ENCODE assay signal across 14 cellular contexts in genomic region chr6:170260686-170261085, GRCh38. TPM values are rescaled to one million over a fixed set of nuclear protein-coding genes. Genes with fewer than 3 reads are reported as not detected.
DNase-seq lines count a peak whose midpoint lies in the region; ATAC-seq and TF ChIP-seq lines count a peak whose summit lies in the region.
"Had no signal": no experiment of that assay in that cellular context is flagged by ENCODE, and none has a peak within 500 bp of the region (broad histone marks: within the 10 kb centered on the region; RNA-seq: fewer than 3 reads in every experiment).

No MANE protein-coding gene starts in this region.

- DNase-seq in NCI-H1436 (lab: John Stamatoyannopoulos, UW): peak; percentile 19
- DNase-seq in NCI-H1436 treated with DMSO at 0.1 percent for 48 hours (lab: John Stamatoyannopoulos, UW): no peak
- DNase-seq in Jurkat, Clone E6-1 (ENCODE audit: low read depth, low spot score): peak; percentile 9
- no peak for DNase-seq in WTC11 (ENCODE audit: low spot score)
- no peak for DNase-seq in neural progenitor cell (ENCODE audit: low spot score)
- no peak for DNase-seq in NCI-H2081 treated with DMSO at 0.1 percent for 48 hours (lab: John Stamatoyannopoulos, UW)
- DNase-seq: ACHN; activated CD4-positive, alpha-beta T cell treated with anti-CD3 and anti-CD28 coated beads for 48 hours; midbrain; spleen; stomach; T-helper 17 cell had no signal

- no peak overlapping the region for H3K4me3 ChIP-seq in Jurkat, Clone E6-1 (ENCODE audit: low read length)
- no peak overlapping the region for H3K4me3 ChIP-seq in neural progenitor cell
- H3K4me3 ChIP-seq: spleen, stomach had no signal

- no peaks in the 10 kb centered on the region for H3K36me3 ChIP-seq in neural progenitor cell
- H3K36me3 ChIP-seq: spleen, stomach had no signal

- no peak overlapping the region for H3K9ac ChIP-seq in neural progenitor cell

- H3K4me3 Mint-ChIP-seq in WTC11 (no peak overlapping the region), neural progenitor cell (no peak overlapping the region)

- H3K4me1 Mint-ChIP-seq in WTC11 (peaks cover 2% of the 10 kb centered on the region; the same call in 1 of the 2 replicates), neural progenitor cell (peaks cover 20% of the 10 kb centered on the region)

- H3K27ac Mint-ChIP-seq in WTC11: no peak overlapping the region
- H3K27ac Mint-ChIP-seq in neural progenitor cell: no peak overlapping the region
- H3K27ac Mint-ChIP-seq: T-helper 17 cell had no signal

- no peaks in the 10 kb centered on the region for H3K27me3 Mint-ChIP-seq in WTC11 (ENCODE audit: low read depth)
- peaks cover 10% of the 10 kb centered on the region for H3K27me3 Mint-ChIP-seq in neural progenitor cell (ENCODE audit: insufficient read depth, low read depth)

- H3K4me1 ChIP-seq in neural progenitor cell: peaks cover 7% of the 10 kb centered on the region

- CTCF ChIA-PET in WTC11 (lab: Charles Lee): interaction anchor here (0.6 to 1.0 kb wide), 2 partner anchors 9 kb away, joined by 3 read pairs; no protein-coding TSS in a partner anchor

- H3F3A ChIP-seq in neural progenitor cell (ENCODE audit: low read depth): peaks cover under 1% of the 10 kb centered on the region

- H4K20me1 ChIP-seq in neural progenitor cell (ENCODE audit: low read depth): no peaks in the 10 kb centered on the region

- no peak overlapping the region for H2AFZ ChIP-seq in neural progenitor cell (replicated peaks)

- H3K9me3 ChIP-seq in neural progenitor cell (ENCODE audit: low read depth): no peaks in the 10 kb centered on the region
- H3K9me3 ChIP-seq: spleen, stomach had no signal

- TF ChIP-seq CTCF in WTC11 (IDR thresholded peaks at IDR 0.05): no peak
- peak; percentile 16 for TF ChIP-seq CTCF in neural progenitor cell (IDR thresholded peaks at IDR 0.05)

- no peak overlapping the region for H3K4me2 ChIP-seq in neural progenitor cell

- POLR2A ChIA-PET in WTC11 (lab: Charles Lee): interaction anchor here (1.0 kb wide), 1 partner anchor 19 kb away, joined by 3 read pairs; no protein-coding TSS in a partner anchor

- ATAC-seq in WTC11 (peak; percentile 53; the same call in 1 of the 2 replicates), GM21447 (IDR thresholded peaks at IDR 0.05; ENCODE audit: unreplicated experiment) (no peak), HG03159 (IDR thresholded peaks at IDR 0.05; ENCODE audit: unreplicated experiment) (no peak)
- ATAC-seq: T-helper 17 cell had no signal

- H3K27ac ChIP-seq in neural progenitor cell: no peak overlapping the region
- H3K27ac ChIP-seq: spleen, stomach had no signal

- H3K36me3 Mint-ChIP-seq in WTC11 (no peaks in the 10 kb centered on the region), neural progenitor cell (no peaks in the 10 kb centered on the region)

- H3K9me3 Mint-ChIP-seq in WTC11 (peaks cover 3% of the 10 kb centered on the region; the same call in 1 of the 2 replicates), neural progenitor cell (no peaks in the 10 kb centered on the region)

- no peaks in the 10 kb centered on the region for H3K27me3 ChIP-seq in neural progenitor cell

- H3K79me2 ChIP-seq in neural progenitor cell (ENCODE audit: low read depth): no peaks in the 10 kb centered on the region

TF ChIP-seq in WTC11, 78 proteins besides CTCF, POLR2A, EP300 and RAD21:
- TF ChIP-seq ZNF416 (CRISPR knock-in tag; IDR thresholded peaks at IDR 0.05) (no peak), MXD4 (CRISPR knock-in tag; IDR thresholded peaks at IDR 0.05; ENCODE audit: borderline replicate concordance) (no peak), CDX4 (CRISPR knock-in tag; IDR thresholded peaks at IDR 0.05; ENCODE audit: borderline replicate concordance) (no peak), ESRRA (CRISPR knock-in tag; IDR thresholded peaks at IDR 0.05; ENCODE audit: borderline replicate concordance) (no peak), FOXK1 (CRISPR knock-in tag; IDR thresholded peaks at IDR 0.05) (no peak), TCF7 (CRISPR knock-in tag; IDR thresholded peaks at IDR 0.05; ENCODE audit: low read depth) (no peak)
- TF ChIP-seq, protein P1, sequence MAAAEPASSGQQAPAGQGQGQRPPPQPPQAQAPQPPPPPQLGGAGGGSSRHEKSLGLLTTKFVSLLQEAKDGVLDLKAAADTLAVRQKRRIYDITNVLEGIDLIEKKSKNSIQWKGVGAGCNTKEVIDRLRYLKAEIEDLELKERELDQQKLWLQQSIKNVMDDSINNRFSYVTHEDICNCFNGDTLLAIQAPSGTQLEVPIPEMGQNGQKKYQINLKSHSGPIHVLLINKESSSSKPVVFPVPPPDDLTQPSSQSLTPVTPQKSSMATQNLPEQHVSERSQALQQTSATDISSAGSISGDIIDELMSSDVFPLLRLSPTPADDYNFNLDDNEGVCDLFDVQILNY (CRISPR knock-in tag; IDR thresholded peaks at IDR 0.05): no peak
- TF ChIP-seq, protein P2, sequence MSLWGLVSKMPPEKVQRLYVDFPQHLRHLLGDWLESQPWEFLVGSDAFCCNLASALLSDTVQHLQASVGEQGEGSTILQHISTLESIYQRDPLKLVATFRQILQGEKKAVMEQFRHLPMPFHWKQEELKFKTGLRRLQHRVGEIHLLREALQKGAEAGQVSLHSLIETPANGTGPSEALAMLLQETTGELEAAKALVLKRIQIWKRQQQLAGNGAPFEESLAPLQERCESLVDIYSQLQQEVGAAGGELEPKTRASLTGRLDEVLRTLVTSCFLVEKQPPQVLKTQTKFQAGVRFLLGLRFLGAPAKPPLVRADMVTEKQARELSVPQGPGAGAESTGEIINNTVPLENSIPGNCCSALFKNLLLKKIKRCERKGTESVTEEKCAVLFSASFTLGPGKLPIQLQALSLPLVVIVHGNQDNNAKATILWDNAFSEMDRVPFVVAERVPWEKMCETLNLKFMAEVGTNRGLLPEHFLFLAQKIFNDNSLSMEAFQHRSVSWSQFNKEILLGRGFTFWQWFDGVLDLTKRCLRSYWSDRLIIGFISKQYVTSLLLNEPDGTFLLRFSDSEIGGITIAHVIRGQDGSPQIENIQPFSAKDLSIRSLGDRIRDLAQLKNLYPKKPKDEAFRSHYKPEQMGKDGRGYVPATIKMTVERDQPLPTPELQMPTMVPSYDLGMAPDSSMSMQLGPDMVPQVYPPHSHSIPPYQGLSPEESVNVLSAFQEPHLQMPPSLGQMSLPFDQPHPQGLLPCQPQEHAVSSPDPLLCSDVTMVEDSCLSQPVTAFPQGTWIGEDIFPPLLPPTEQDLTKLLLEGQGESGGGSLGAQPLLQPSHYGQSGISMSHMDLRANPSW (CRISPR knock-in tag; conservative IDR thresholded peaks at IDR 0.05; ENCODE audit: low read depth): no peak
- TF ChIP-seq, protein P3, sequence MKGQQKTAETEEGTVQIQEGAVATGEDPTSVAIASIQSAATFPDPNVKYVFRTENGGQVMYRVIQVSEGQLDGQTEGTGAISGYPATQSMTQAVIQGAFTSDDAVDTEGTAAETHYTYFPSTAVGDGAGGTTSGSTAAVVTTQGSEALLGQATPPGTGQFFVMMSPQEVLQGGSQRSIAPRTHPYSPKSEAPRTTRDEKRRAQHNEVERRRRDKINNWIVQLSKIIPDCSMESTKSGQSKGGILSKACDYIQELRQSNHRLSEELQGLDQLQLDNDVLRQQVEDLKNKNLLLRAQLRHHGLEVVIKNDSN (CRISPR knock-in tag; IDR thresholded peaks at IDR 0.05): no peak

RNA-seq across cellular contexts. Expression of gene DLL1, which starts 30.2 kb away (rescaled TPM):
- polyA plus RNA-seq in Jurkat, Clone E6-1 (2012; ENCODE audit: insufficient read depth, insufficient read length): 1.1 TPM
- total RNA-seq in WTC11 (2021): 20.6 to 25.3 TPM (median 20.7 TPM) in 3 replicates
- 35.9 and 91.8 TPM in 2 replicates for total RNA-seq in neural progenitor cell (ENCODE audit: low replicate concordance)

RNA-seq across cellular contexts. Expression of gene FAM120B, which starts 45.9 kb away (rescaled TPM):
- 21.8 TPM for polyA plus RNA-seq in Jurkat, Clone E6-1 (2012; ENCODE audit: insufficient read depth, insufficient read length)
- 15.2 to 16.8 TPM (median 15.2 TPM) in 3 replicates for total RNA-seq in WTC11 (2021)
- 19.7 and 20.3 TPM in 2 replicates for total RNA-seq in neural progenitor cell (ENCODE audit: low replicate concordance)

Comparison
In these comparisons a context has a peak if more than half of its experiments do, and no peak if none do; other contexts are left out.
1. DNase-seq: peak in NCI-H1436 (single experiment) and Jurkat, Clone E6-1 (single experiment); none in NCI-H1436 treated with DMSO at 0.1 percent for 48 hours (single experiment), WTC11 (single experiment), neural progenitor cell (single experiment) and NCI-H2081 treated with DMSO at 0.1 percent for 48 hours (single experiment).